ENCODE assay signal across 16 cellular contexts in the genomic region with DNA sequence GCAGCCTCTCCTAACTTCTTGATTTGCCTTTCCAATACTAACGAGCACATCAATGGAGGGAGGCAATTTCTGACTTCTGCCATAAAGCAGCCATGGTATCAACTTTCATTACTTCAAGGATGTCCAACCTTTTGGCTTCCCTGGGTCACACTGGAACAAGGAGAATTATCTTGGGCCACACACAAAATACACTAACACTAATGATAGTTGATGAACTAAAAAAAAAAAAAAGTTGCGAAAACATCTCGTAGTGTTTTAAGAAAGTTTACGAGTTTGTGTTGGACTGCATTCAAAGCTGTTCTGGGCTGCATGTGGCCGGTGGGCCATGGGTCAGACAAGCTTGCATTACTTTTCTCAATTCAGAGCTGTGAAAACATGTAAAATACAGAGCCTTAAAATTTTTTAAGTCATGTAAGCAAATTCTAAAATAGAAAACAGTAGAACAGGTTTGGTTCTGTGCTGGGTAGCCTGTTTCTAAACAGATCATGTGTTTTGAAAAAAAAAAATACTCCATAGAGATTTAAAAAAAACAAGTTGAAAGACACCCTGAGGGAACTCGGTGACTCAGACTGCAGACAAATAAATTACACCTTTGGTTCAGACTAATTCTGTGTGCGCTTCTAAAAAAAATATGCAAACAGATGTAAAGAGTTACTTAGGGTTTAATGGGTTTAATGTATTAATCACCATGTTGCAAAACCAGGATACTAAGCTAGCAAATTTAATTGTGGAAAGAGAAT. TPM values are rescaled to one million over a fixed set of nuclear protein-coding genes. Genes with fewer than 3 reads are reported as not detected.
DNase-seq lines count a peak whose midpoint lies in the region; TF ChIP-seq lines count a peak whose summit lies in the region.
"Had no signal": no experiment of that assay in that cellular context is flagged by ENCODE, and none has a peak within 500 bp of the region (broad histone marks: within the 10 kb centered on the region; RNA-seq: fewer than 3 reads in every experiment).

No MANE protein-coding gene starts in this region.

- peaks cover 17% of the 10 kb centered on the region for H3K27me3 Mint-ChIP-seq in nephron (ENCODE audit: low read depth)

- H2AFZ ChIP-seq in MM.1S (ENCODE audit: low read length) = no peak overlapping the region

- intact Hi-C loops in breast epithelium (cut with DNase I; ENCODE audit: low total_unique reads) (loop anchor here (2.0 kb wide), 1 partner anchor 72 kb away; no protein-coding TSS in a partner anchor), ascending aorta (cut with DNase I) (no loop called here)

- H3K4me3 ChIP-seq in breast epithelium (peak overlapping the region in 1 of 3 donors; percentile 10), ascending aorta (no peak overlapping the region), MM.1S (ENCODE audit: low read length) (no peak overlapping the region)
- H3K4me3 ChIP-seq: coronary artery, heart left ventricle, tibial artery had no signal

- H3K36me3 Mint-ChIP-seq in nephron (ENCODE audit: low read depth) = no peaks in the 10 kb centered on the region
- H3K36me3 Mint-ChIP-seq: CD4-positive, alpha-beta memory T cell; memory B cell had no signal

- peak; percentile 44 for DNase-seq in LHCN-M2 (ENCODE audit: low read depth)
- no peak for DNase-seq in breast epithelium (ENCODE audit: low spot score in 2 of 2)
- no peak for DNase-seq in ascending aorta (ENCODE audit: low spot score in 2 of 2)
- DNase-seq in NCI-H510A treated with DMSO at 0.1 percent for 48 hours (lab: John Stamatoyannopoulos, UW) = no peak
- no peak for DNase-seq in NCI-H1092 (lab: John Stamatoyannopoulos, UW)
- no peak for DNase-seq in MM.1S
- DNase-seq: activated CD4-positive, alpha-beta T cell treated with anti-CD3 and anti-CD28 coated beads, Interleukin-2, amount 50 U/mL, for 1 hour; activated naive CD4-positive, alpha-beta T cell; CD4-positive, alpha-beta memory T cell; heart left ventricle; NCI-H510A; tibial artery had no signal

- H3K27me3 ChIP-seq in breast epithelium (no peaks in the 10 kb centered on the region), ascending aorta (no peaks in the 10 kb centered on the region), MM.1S (replicated peaks; ENCODE audit: insufficient read depth, low read length) (no peaks in the 10 kb centered on the region)
- H3K27me3 ChIP-seq: tibial artery had no signal

- H3K4me1 ChIP-seq in breast epithelium (no peaks in the 10 kb centered on the region), ascending aorta (no peaks in the 10 kb centered on the region), MM.1S (ENCODE audit: low read length) (no peaks in the 10 kb centered on the region)

- peaks cover 23% of the 10 kb centered on the region for H3K4me1 Mint-ChIP-seq in nephron
- H3K4me1 Mint-ChIP-seq: CD4-positive, alpha-beta memory T cell; memory B cell had no signal

- no peaks in the 10 kb centered on the region for H3K36me3 ChIP-seq in breast epithelium
- no peaks in the 10 kb centered on the region for H3K36me3 ChIP-seq in ascending aorta
- H3K36me3 ChIP-seq in MM.1S (replicated peaks; ENCODE audit: insufficient read depth, low read length) = no peaks in the 10 kb centered on the region
- H3K36me3 ChIP-seq: heart left ventricle, tibial artery had no signal

- H3F3A ChIP-seq in MM.1S (ENCODE audit: insufficient read depth, low read length) = no peaks in the 10 kb centered on the region

- TF ChIP-seq CTCF in C4-2B (conservative IDR thresholded peaks at IDR 0.05) (no peak), breast epithelium (IDR thresholded peaks at IDR 0.05) (no peak), nephron (IDR thresholded peaks at IDR 0.05; ENCODE audit: unreplicated experiment in 3 of 3) (no peak), ascending aorta (IDR thresholded peaks at IDR 0.05) (no peak), MM.1S (IDR thresholded peaks at IDR 0.05; ENCODE audit: low read length) (no peak)

- H3K27ac ChIP-seq in C4-2B (peak overlapping the region; percentile 74), breast epithelium (peak overlapping the region; percentile 63 to 77), ascending aorta (no peak overlapping the region), MM.1S (ENCODE audit: low read length) (no peak overlapping the region)
- H3K27ac ChIP-seq: coronary artery, heart left ventricle, tibial artery had no signal

- peak overlapping the region in 2 of 3 experiments; percentile 49 to 52 for H3K27ac Mint-ChIP-seq in nephron
- H3K27ac Mint-ChIP-seq: CD4-positive, alpha-beta memory T cell; memory B cell had no signal

- no peak overlapping the region for H3K9ac ChIP-seq in MM.1S (ENCODE audit: low read length)

- H3K9me2 ChIP-seq in MM.1S (replicated peaks; ENCODE audit: insufficient read depth, low read length) = no peaks in the 10 kb centered on the region

- H4K20me1 ChIP-seq in MM.1S (ENCODE audit: insufficient read depth, low read length) = no peaks in the 10 kb centered on the region

- H3K79me2 ChIP-seq in MM.1S (ENCODE audit: low read length) = no peaks in the 10 kb centered on the region

- H3K9me3 Mint-ChIP-seq in nephron = no peaks in the 10 kb centered on the region

- H3K4me2 ChIP-seq in MM.1S (ENCODE audit: low read depth, low read length) = no peak overlapping the region

- H3K9me3 ChIP-seq in breast epithelium = no peaks in the 10 kb centered on the region
- H3K9me3 ChIP-seq in ascending aorta = no peaks in the 10 kb centered on the region
- H3K9me3 ChIP-seq in MM.1S (replicated peaks; ENCODE audit: insufficient read depth, low read length) = no peaks in the 10 kb centered on the region
- H3K9me3 ChIP-seq: heart left ventricle, tibial artery had no signal

- H3K4me3 Mint-ChIP-seq in nephron = no peak overlapping the region
- H3K4me3 Mint-ChIP-seq: CD4-positive, alpha-beta memory T cell; memory B cell had no signal

- no peak for TF ChIP-seq POLR2A in breast epithelium (IDR thresholded peaks at IDR 0.05)

RNA-seq across cellular contexts. Expression of a gene that starts 43.6 kb away (rescaled TPM):
- total RNA-seq in LHCN-M2 (2014; rRNA removed) (0.77 and 1.6 TPM in 2 replicates), breast epithelium (10 to 100 TPM; 10.9 to 26.3 (median 22.9) TPM), ascending aorta (42.0 TPM)
- 1.3 TPM for polyA plus RNA-seq in LHCN-M2 (2012)

Comparison
In these comparisons a context has a peak if more than half of its experiments do, and no peak if none do; other contexts are left out.
1. H3K27ac ChIP-seq: peak in C4-2B (single experiment) and breast epithelium (2 of 2); none in ascending aorta (0 of 2) and MM.1S (single experiment).